In the genomic region with DNA sequence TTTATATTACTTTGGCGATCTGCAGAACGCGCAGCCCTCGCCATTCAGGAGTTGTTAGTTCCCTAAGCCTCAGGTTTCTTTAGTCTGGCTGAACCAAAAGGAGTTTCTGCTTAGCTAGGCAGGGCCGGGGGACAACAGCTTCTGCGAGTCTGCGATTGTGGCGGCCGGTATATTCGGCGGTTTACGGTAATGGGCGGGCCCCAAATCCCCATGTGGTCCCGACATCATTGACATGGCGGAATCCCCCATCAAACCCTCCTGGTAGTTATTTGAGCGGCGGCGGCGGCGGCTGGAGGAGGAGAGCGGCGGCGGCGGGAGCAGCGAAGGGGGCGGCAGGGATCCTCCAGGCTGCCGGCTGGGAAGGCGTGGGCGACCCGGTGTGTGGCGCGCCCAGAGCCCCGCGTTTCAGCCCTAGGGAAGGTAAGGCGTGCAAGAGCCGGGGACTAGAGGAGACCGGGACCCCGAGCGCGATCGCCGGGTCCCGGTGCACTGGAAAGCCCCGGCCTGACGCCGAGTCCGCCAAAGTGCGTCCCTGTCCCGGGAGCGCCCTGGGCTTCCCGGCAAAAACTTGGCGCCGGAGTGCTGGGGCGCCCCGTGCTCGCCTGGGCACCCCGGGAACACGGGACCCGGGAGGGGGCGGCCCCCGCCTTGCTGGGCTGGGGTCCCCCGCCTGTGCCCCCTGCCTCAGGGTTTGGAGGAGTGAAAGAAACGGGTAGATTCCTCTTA, we compare ENCODE assay signal across 1 cellular context.
TF ChIP-seq lines count a peak whose summit lies in the region.

Gene FNDC3B (plus strand): TSS at position 227 of the 726 bp plus-strand sequence. CDS start 72,902 bp downstream, outside the sequence.

TF ChIP-seq in K562, 482 proteins besides CTCF, POLR2A, EP300 and RAD21 (continued from another document and continues in another):
- TF ChIP-seq AFF1 (IDR thresholded peaks at IDR 0.05; ENCODE audit: low read depth in 1 of 2, partially characterized antibody in 2 of 2) (peak in 1 of 2 experiments; percentile 85), ZNF408 (CRISPR knock-in tag; IDR thresholded peaks at IDR 0.05; ENCODE audit: low read depth) (no peak), BRD4 (IDR thresholded peaks at IDR 0.05) (peak; percentile 86; the same call in 1 of the 2 replicates), NRF1 (conservative IDR thresholded peaks at IDR 0.05 in 1 of 2, IDR thresholded peaks at IDR 0.05 in 1 of 2) (no peak), BRD9 (IDR thresholded peaks at IDR 0.05; ENCODE audit: low read depth, partially characterized antibody) (peak; percentile 45), MAFK (IDR thresholded peaks at IDR 0.05; ENCODE audit: low read length) (peak; percentile 93), HDAC8 (tag; IDR thresholded peaks at IDR 0.05) (no peak), TBL1XR1 (IDR thresholded peaks at IDR 0.05; ENCODE audit: low read length in 2 of 2) (peak in 1 of 2 experiments; percentile 70; a peak in 2 of 4 replicates), MECOM (CRISPR knock-in tag; IDR thresholded peaks at IDR 0.05) (no peak), CEBPG (CRISPR knock-in tag; IDR thresholded peaks at IDR 0.05) (no peak), CEBPG (tag; conservative IDR thresholded peaks at IDR 0.05 in 1 of 2, IDR thresholded peaks at IDR 0.05 in 1 of 2) (no peak), ZNF445 (CRISPR knock-in tag; IDR thresholded peaks at IDR 0.05; ENCODE audit: low read depth) (no peak), IRF2 (CRISPR knock-in tag; IDR thresholded peaks at IDR 0.05) (no peak), NR2F6 (CRISPR knock-in tag; IDR thresholded peaks at IDR 0.05) (no peak), POLR3G (IDR thresholded peaks at IDR 0.05; ENCODE audit: extremely low read depth, insufficient read length, insufficient replicate concordance) (no peak), CXXC5 (CRISPR knock-in tag; IDR thresholded peaks at IDR 0.05) (peak; percentile 25; the same call in 1 of the 2 replicates), ADNP (tag; IDR thresholded peaks at IDR 0.05) (no peak), HDAC2 (IDR thresholded peaks at IDR 0.05) (no peak), ARID3A (IDR thresholded peaks at IDR 0.05; ENCODE audit: borderline replicate concordance, low read depth, low read length) (0 out of 2 replicates have a peak, but pooled peaks have one; percentile 28), RB1 (IDR thresholded peaks at IDR 0.05; ENCODE audit: low read depth) (peak; percentile 54; the same call in 1 of the 2 replicates), GATA2 (CRISPR knock-in tag; IDR thresholded peaks at IDR 0.05) (no peak), SUPT5H (IDR thresholded peaks at IDR 0.05) (peak; percentile 85), TCF7 (IDR thresholded peaks at IDR 0.05; ENCODE audit: borderline replicate concordance) (0 out of 2 replicates have a peak, but pooled peaks have one; percentile 24), NCOA6 (IDR thresholded peaks at IDR 0.05) (no peak), FOXJ2 (tag; IDR thresholded peaks at IDR 0.05) (no peak; the same call in none of the 2 replicates), CCAR2 (IDR thresholded peaks at IDR 0.05; ENCODE audit: low read depth, low read length) (no peak), NEUROD1 (IDR thresholded peaks at IDR 0.05; ENCODE audit: borderline replicate concordance, low read depth, low read length, partially characterized antibody) (peak; percentile 82), ARID2 (IDR thresholded peaks at IDR 0.05) (no peak), ZSCAN32 (CRISPR knock-in tag; IDR thresholded peaks at IDR 0.05) (no peak), HLTF (IDR thresholded peaks at IDR 0.05) (no peak), PRDM10 (IDR thresholded peaks at IDR 0.05; ENCODE audit: partially characterized antibody) (peak; percentile 73), CBX1 (IDR thresholded peaks at IDR 0.05; ENCODE audit: low read depth) (no peak), SFPQ (IDR thresholded peaks at IDR 0.05; ENCODE audit: low read depth, low read length) (no peak), SPI1 (IDR thresholded peaks at IDR 0.05; ENCODE audit: borderline replicate concordance, low read depth, low read length) (no peak), BCL6 (CRISPR knock-in tag; IDR thresholded peaks at IDR 0.05) (no peak)
- TF ChIP-seq, protein P1, sequence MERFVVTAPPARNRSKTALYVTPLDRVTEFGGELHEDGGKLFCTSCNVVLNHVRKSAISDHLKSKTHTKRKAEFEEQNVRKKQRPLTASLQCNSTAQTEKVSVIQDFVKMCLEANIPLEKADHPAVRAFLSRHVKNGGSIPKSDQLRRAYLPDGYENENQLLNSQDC (CRISPR knock-in tag; IDR thresholded peaks at IDR 0.05): no peak
- TF ChIP-seq, protein P2, sequence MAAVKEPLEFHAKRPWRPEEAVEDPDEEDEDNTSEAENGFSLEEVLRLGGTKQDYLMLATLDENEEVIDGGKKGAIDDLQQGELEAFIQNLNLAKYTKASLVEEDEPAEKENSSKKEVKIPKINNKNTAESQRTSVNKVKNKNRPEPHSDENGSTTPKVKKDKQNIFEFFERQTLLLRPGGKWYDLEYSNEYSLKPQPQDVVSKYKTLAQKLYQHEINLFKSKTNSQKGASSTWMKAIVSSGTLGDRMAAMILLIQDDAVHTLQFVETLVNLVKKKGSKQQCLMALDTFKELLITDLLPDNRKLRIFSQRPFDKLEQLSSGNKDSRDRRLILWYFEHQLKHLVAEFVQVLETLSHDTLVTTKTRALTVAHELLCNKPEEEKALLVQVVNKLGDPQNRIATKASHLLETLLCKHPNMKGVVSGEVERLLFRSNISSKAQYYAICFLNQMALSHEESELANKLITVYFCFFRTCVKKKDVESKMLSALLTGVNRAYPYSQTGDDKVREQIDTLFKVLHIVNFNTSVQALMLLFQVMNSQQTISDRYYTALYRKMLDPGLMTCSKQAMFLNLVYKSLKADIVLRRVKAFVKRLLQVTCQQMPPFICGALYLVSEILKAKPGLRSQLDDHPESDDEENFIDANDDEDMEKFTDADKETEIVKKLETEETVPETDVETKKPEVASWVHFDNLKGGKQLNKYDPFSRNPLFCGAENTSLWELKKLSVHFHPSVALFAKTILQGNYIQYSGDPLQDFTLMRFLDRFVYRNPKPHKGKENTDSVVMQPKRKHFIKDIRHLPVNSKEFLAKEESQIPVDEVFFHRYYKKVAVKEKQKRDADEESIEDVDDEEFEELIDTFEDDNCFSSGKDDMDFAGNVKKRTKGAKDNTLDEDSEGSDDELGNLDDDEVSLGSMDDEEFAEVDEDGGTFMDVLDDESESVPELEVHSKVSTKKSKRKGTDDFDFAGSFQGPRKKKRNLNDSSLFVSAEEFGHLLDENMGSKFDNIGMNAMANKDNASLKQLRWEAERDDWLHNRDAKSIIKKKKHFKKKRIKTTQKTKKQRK (IDR thresholded peaks at IDR 0.05; ENCODE audit: borderline replicate concordance, low read depth, low read length): no peak
- TF ChIP-seq, protein P3, sequence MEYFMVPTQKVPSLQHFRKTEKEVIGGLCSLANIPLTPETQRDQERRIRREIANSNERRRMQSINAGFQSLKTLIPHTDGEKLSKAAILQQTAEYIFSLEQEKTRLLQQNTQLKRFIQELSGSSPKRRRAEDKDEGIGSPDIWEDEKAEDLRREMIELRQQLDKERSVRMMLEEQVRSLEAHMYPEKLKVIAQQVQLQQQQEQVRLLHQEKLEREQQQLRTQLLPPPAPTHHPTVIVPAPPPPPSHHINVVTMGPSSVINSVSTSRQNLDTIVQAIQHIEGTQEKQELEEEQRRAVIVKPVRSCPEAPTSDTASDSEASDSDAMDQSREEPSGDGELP (CRISPR knock-in tag; IDR thresholded peaks at IDR 0.05; ENCODE audit: borderline replicate concordance): peak; percentile 88
- TF ChIP-seq, protein P4, sequence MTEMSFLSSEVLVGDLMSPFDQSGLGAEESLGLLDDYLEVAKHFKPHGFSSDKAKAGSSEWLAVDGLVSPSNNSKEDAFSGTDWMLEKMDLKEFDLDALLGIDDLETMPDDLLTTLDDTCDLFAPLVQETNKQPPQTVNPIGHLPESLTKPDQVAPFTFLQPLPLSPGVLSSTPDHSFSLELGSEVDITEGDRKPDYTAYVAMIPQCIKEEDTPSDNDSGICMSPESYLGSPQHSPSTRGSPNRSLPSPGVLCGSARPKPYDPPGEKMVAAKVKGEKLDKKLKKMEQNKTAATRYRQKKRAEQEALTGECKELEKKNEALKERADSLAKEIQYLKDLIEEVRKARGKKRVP (CRISPR knock-in tag; IDR thresholded peaks at IDR 0.05): no peak
- TF ChIP-seq, protein P5, sequence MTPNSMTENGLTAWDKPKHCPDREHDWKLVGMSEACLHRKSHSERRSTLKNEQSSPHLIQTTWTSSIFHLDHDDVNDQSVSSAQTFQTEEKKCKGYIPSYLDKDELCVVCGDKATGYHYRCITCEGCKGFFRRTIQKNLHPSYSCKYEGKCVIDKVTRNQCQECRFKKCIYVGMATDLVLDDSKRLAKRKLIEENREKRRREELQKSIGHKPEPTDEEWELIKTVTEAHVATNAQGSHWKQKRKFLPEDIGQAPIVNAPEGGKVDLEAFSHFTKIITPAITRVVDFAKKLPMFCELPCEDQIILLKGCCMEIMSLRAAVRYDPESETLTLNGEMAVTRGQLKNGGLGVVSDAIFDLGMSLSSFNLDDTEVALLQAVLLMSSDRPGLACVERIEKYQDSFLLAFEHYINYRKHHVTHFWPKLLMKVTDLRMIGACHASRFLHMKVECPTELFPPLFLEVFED (CRISPR knock-in tag; conservative IDR thresholded peaks at IDR 0.05): no peak
